Comparison of ENCODE assay signal across 8 cellular contexts in the genomic region with DNA sequence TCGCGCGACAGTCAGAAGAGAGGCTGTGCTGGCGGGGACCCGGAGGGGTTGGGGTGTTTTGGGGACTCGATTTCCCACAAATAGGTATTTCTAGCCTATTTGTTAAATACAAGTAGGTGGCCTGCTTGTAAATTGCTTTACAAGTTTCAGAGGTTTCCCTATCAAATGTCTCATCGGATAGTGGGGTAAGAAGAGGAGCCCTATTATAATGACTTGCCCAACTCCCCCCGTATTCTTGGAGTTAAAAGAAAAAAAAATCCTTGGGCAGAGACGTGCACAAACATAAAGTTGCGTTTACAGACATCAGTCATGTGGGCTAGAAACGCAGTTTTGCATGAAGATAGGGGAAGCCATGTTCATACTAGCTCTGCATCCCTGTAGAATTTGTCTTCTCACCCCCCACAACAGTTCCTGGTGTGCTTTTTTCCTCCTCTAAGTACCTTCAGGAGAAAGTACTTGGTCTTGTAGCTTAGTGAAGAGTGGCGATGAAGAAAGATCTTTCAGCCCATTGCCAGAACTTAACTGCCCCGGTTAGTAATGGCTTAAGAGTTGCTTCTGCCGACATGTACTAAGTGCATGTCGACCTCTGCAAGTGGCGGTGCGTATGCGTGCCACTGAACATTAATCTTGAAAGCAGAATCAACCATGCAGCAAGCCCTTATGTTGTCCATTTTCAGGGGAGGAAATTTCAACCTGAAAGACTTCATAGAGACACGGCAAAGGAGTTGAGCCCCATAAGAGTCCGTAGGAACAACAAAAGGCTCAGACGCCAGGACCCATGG. TPM values are rescaled to one million over a fixed set of nuclear protein-coding genes. Genes with fewer than 3 reads are reported as not detected.
DNase-seq lines count a peak whose midpoint lies in the region; ATAC-seq, FAIRE-seq and TF ChIP-seq lines count a peak whose summit lies in the region.

No MANE protein-coding gene starts in this region.

- peak overlapping the region; percentile 86 for H2AFZ ChIP-seq in GM12878 (ENCODE audit: control insufficient read depth, low read depth, low read length)

- FAIRE-seq in GM12878 (lab: Jason Lieb, UNC): peak; percentile 57

- H3K4me1 ChIP-seq in GM12878 (ENCODE audit: control insufficient read depth, insufficient read depth, low read length) (peaks cover 7% of the 10 kb centered on the region; the same call in 1 of the 2 replicates), mononuclear cell (ENCODE audit: insufficient read depth, low read length) (peaks cover 37% of the 10 kb centered on the region)

- TSS peak; percentile 77 for BruUV-seq in GM12878 (replicated peaks; lab: Mats Ljungman, UMichigan)

- H3K9ac ChIP-seq in GM12878 (ENCODE audit: control insufficient read depth, insufficient read depth, low read length): peak overlapping the region; percentile 99

- H3K36me3 ChIP-seq in GM12878 (ENCODE audit: control insufficient read depth in 2 of 2, insufficient read depth in 2 of 2, low read length in 1 of 2): no peaks in the 10 kb centered on the region

- H3K9me3 ChIP-seq in GM12878 (replicated peaks; ENCODE audit: control insufficient read depth, insufficient read depth, low read length) (no peaks in the 10 kb centered on the region; the same call in 2 of the 3 replicates), mononuclear cell (ENCODE audit: low read depth, low read length) (no peaks in the 10 kb centered on the region)

- peaks cover 51% of the 10 kb centered on the region for H3K79me2 ChIP-seq in GM12878 (ENCODE audit: control insufficient read depth, insufficient read depth, low read length)

- TF ChIP-seq EP300 in GM12878 (IDR thresholded peaks at IDR 0.05; ENCODE audit: borderline replicate concordance in 1 of 2, control insufficient read depth in 1 of 2, low read depth in 2 of 2, low read length in 2 of 2): peak in 1 of 2 experiments; percentile 65; a peak in 1 of 4 replicates

- peak; percentile 52 for DNase-seq in GM12878 (ENCODE audit: low read depth, low spot score)
- DNase-seq in AG08396 (ENCODE audit: low spot score): no peak
- no peak for DNase-seq in midbrain (lab: John Stamatoyannopoulos, UW)
- DNase-seq in RPMI8226: no peak
- DNase-seq in retina: no peak

- CTCF ChIA-PET in GM12878 (lab: Yijun Ruan, JAX): interaction anchor here (0.7 to 2.8 kb wide), 3 partner anchors 54 to 262 kb away, joined by 3 to 12 read pairs (median 3); a partner anchor contains a TSS

- ATAC-seq in HG02885 (IDR thresholded peaks at IDR 0.05; ENCODE audit: poor library complexity, unreplicated experiment): peak; percentile 22
- peak; percentile 46 for ATAC-seq in GM12878

- no peak for TF ChIP-seq RAD21 in GM12878 (IDR thresholded peaks at IDR 0.05; ENCODE audit: insufficient read depth, low read depth, low read length)

- in situ Hi-C loops in GM12878 (cut with MboI): no loop called here

- peak; percentile 67 for TF ChIP-seq POLR2A in GM12878 (IDR thresholded peaks at IDR 0.05; ENCODE audit: low read depth, low read length)

- WGBS in GM12878 (ENCODE audit: insufficient coverage, insufficient replicate concordance, low lambda C conversion rate, missing lambda C conversion rate): under 1% methylated on average over 21 of the region's 21 CpGs

- H3K27me3 ChIP-seq in GM12878 (replicated peaks in 1 of 2; ENCODE audit: control insufficient read depth in 2 of 2, insufficient read depth in 2 of 2, low read length in 1 of 2) (no peaks in the 10 kb centered on the region), mononuclear cell (ENCODE audit: insufficient read depth, low read length) (no peaks in the 10 kb centered on the region)

- H3K4me2 ChIP-seq in GM12878 (ENCODE audit: control insufficient read depth, insufficient read depth): peak overlapping the region; percentile 99

- no peak for TF ChIP-seq CTCF in GM12878 (IDR thresholded peaks at IDR 0.05 in 2 of 3, conservative IDR thresholded peaks at IDR 0.05 in 1 of 3; ENCODE audit: control insufficient read depth in 2 of 3, extremely low read depth in 1 of 3, insufficient read depth in 1 of 3, low read depth in 3 of 3, low read length in 3 of 3)

- H4K20me1 ChIP-seq in GM12878 (ENCODE audit: control insufficient read depth, insufficient read depth): peaks cover 4% of the 10 kb centered on the region; the same call in 1 of the 2 replicates

- RAD21 ChIA-PET in GM12878 (lab: Charles Lee; ENCODE audit: unreplicated experiment): interaction anchor here (0.9 to 2.1 kb wide), 4 partner anchors 14 to 391 kb away, joined by 3 to 7 read pairs (median 5); a partner anchor contains a TSS

- SMC1A ChIA-PET in GM12878 (lab: Charles Lee; ENCODE audit: uncharacterized antibody, unreplicated experiment): interaction anchor here (0.7 to 7.1 kb wide), 9 partner anchors 14 to 267 kb away, joined by 3 to 59 read pairs (median 3); no protein-coding TSS in a partner anchor

- peak overlapping the region; percentile 48 for H3K4me3 ChIP-seq in GM08714 (ENCODE audit: low read length)
- H3K4me3 ChIP-seq in GM12878: peak overlapping the region; percentile 66
- H3K4me3 ChIP-seq in mononuclear cell (ENCODE audit: low read length): peak overlapping the region; percentile 97

- POLR2A ChIA-PET in GM12878 (lab: Charles Lee): interaction anchor here (0.6 to 1.2 kb wide), 7 partner anchors 52 to 390 kb away, joined by 3 to 6 read pairs (median 4); a partner anchor contains a TSS

- H3K27ac ChIP-seq in GM12878 (ENCODE audit: control insufficient read depth, insufficient read depth): peak overlapping the region; percentile 97

- intact Hi-C loops in GM12878 (cut with micrococcal nuclease; ENCODE audit: unreplicated experiment): loop anchor here (1.0 to 10.0 kb wide), 5 partner anchors 55 to 523 kb away; a partner anchor contains a TSS

TF ChIP-seq in GM12878, 131 proteins besides CTCF, POLR2A, EP300 and RAD21 (continues in another document):
- TF ChIP-seq FOXM1 (IDR thresholded peaks at IDR 0.05; ENCODE audit: low read depth, low read length) (peak; percentile 83), NFYA (IDR thresholded peaks at IDR 0.05; ENCODE audit: borderline replicate concordance, low read depth, low read length) (no peak), ZNF274 (IDR thresholded peaks at IDR 0.05; ENCODE audit: insufficient read depth, insufficient read length) (no peak), RFX5 (IDR thresholded peaks at IDR 0.05; ENCODE audit: low read depth, low read length) (no peak)

RNA-seq across cellular contexts. Expression of a gene that starts 0.8 kb away (rescaled TPM):
- total RNA-seq in GM12878 (2013; cell fraction: nucleolus; rRNA removed): 330 and 333 TPM in 2 replicates
- total RNA-seq in GM12878 (2014; rRNA removed) (34.6 and 45.9 TPM in 2 replicates), GM12878 (2014; rRNA removed; fragmentation: Illumina TruSeq; extraction: Trizol) (57.4 and 63.4 TPM in 2 replicates), GM12878 (2021) (132 and 143 TPM in 2 replicates), mononuclear cell (101 TPM)
- polyA plus RNA-seq in GM12878 (2011; ENCODE audit: low read depth): 105 TPM
- polyA plus RNA-seq in GM12878 (2011; rRNA removed) (159 and 241 TPM in 2 replicates), GM12878 (2014; fragmentation: Illumina TruSeq; extraction: Trizol) (133 and 163 TPM in 2 replicates), GM12878 (2014; fragmentation: Nextera tagmentation; extraction: Ambion mirVana) (10 to 100 TPM; 26.0 to 68.2 TPM), GM12878 (2014; rRNA removed) (87.8 and 91.7 TPM in 2 replicates), GM12878 (2016; fragmentation: Nextera tagmentation; extraction: Ambion mirVana) (10 to 100 TPM; 29.0 to 34.9 TPM)
- 49.4 and 62.0 TPM in 2 replicates for polyA plus RNA-seq in GM12878 (2011; cell fraction: cytosol; rRNA removed)
- 303 and 378 TPM in 2 replicates for polyA plus RNA-seq in GM12878 (2011; cell fraction: nucleus; rRNA removed)
- 116 and 138 TPM in 2 replicates for polyA plus RNA-seq in GM12878 (2012)
- 61.0 and 95.1 TPM in 2 replicates for polyA minus RNA-seq in GM12878 (2011; rRNA and poly(A)+ RNA removed)
- polyA minus RNA-seq in GM12878 (2011; cell fraction: cytosol; rRNA and poly(A)+ RNA removed): 36.2 and 36.9 TPM in 2 replicates
- 58.6 and 76.9 TPM in 2 replicates for polyA minus RNA-seq in GM12878 (2011; cell fraction: nucleus; rRNA and poly(A)+ RNA removed)

RNA-seq across cellular contexts. Expression of a gene that starts 53.6 kb away (rescaled TPM):
- total RNA-seq in GM12878 (2013; cell fraction: nucleolus; rRNA removed): 4.6 and 4.7 TPM in 2 replicates
- total RNA-seq in GM12878 (2014; rRNA removed) (3.3 and 4.1 TPM in 2 replicates), GM12878 (2014; rRNA removed; fragmentation: Illumina TruSeq; extraction: Trizol) (2.3 and 2.5 TPM in 2 replicates), GM12878 (2021) (11.1 and 11.4 TPM in 2 replicates), mononuclear cell (13.2 TPM)
- polyA plus RNA-seq in GM12878 (2011; ENCODE audit: low read depth): 1.6 TPM
- polyA plus RNA-seq in GM12878 (2011; rRNA removed) (0.56 and 0.71 TPM in 2 replicates), GM12878 (2014; fragmentation: Illumina TruSeq; extraction: Trizol) (4.7 and 7.1 TPM in 2 replicates), GM12878 (2014; fragmentation: Nextera tagmentation; extraction: Ambion mirVana) (1 to 10 TPM; 1.8 to 2.7 TPM), GM12878 (2014; rRNA removed) (4.6 and 5.4 TPM in 2 replicates), GM12878 (2016; fragmentation: Nextera tagmentation; extraction: Ambion mirVana) (10 to 100 TPM; 13.9 to 14.1 TPM)
- polyA plus RNA-seq in GM12878 (2011; cell fraction: cytosol; rRNA removed): 1.6 and 2.3 TPM in 2 replicates
- polyA plus RNA-seq in GM12878 (2011; cell fraction: nucleus; rRNA removed): 2.7 and 4.6 TPM in 2 replicates
- 2.3 and 2.7 TPM in 2 replicates for polyA plus RNA-seq in GM12878 (2012)
- 0.59 and 0.98 TPM in 2 replicates for polyA minus RNA-seq in GM12878 (2011; rRNA and poly(A)+ RNA removed)
- polyA minus RNA-seq in GM12878 (2011; cell fraction: cytosol; rRNA and poly(A)+ RNA removed): 2.5 and 2.7 TPM in 2 replicates
- 1.7 and 2.4 TPM in 2 replicates for polyA minus RNA-seq in GM12878 (2011; cell fraction: nucleus; rRNA and poly(A)+ RNA removed)

RNA-seq across cellular contexts. Expression of a gene that starts 55.1 kb away (rescaled TPM):
- 17.2 and 20.2 TPM in 2 replicates for total RNA-seq in GM12878 (2013; cell fraction: nucleolus; rRNA removed)
- total RNA-seq in GM12878 (2014; rRNA removed) (97.4 and 102 TPM in 2 replicates), GM12878 (2014; rRNA removed; fragmentation: Illumina TruSeq; extraction: Trizol) (124 and 131 TPM in 2 replicates), GM12878 (2021) (114 and 128 TPM in 2 replicates), mononuclear cell (181 TPM)
- polyA plus RNA-seq in GM12878 (2011; ENCODE audit: low read depth): 113 TPM
- polyA plus RNA-seq in GM12878 (2011; rRNA removed) (186 and 284 TPM in 2 replicates), GM12878 (2014; fragmentation: Illumina TruSeq; extraction: Trizol) (193 and 226 TPM in 2 replicates), GM12878 (2014; fragmentation: Nextera tagmentation; extraction: Ambion mirVana) (100 to 1,000 TPM in 1 of 2 experiments, 10 to 100 TPM in 1; 72.8 to 134 TPM), GM12878 (2014; rRNA removed) (134 and 157 TPM in 2 replicates), GM12878 (2016; fragmentation: Nextera tagmentation; extraction: Ambion mirVana) (100 to 1,000 TPM; 116 to 123 TPM)
- polyA plus RNA-seq in GM12878 (2011; cell fraction: cytosol; rRNA removed): 71.0 and 87.2 TPM in 2 replicates
- 39.4 and 46.2 TPM in 2 replicates for polyA plus RNA-seq in GM12878 (2011; cell fraction: nucleus; rRNA removed)
- polyA plus RNA-seq in GM12878 (2012): 162 and 180 TPM in 2 replicates
- 38.0 and 39.4 TPM in 2 replicates for polyA minus RNA-seq in GM12878 (2011; rRNA and poly(A)+ RNA removed)
- 34.1 and 34.9 TPM in 2 replicates for polyA minus RNA-seq in GM12878 (2011; cell fraction: cytosol; rRNA and poly(A)+ RNA removed)
- 8.6 and 10.7 TPM in 2 replicates for polyA minus RNA-seq in GM12878 (2011; cell fraction: nucleus; rRNA and poly(A)+ RNA removed)
